In the genomic region with DNA sequence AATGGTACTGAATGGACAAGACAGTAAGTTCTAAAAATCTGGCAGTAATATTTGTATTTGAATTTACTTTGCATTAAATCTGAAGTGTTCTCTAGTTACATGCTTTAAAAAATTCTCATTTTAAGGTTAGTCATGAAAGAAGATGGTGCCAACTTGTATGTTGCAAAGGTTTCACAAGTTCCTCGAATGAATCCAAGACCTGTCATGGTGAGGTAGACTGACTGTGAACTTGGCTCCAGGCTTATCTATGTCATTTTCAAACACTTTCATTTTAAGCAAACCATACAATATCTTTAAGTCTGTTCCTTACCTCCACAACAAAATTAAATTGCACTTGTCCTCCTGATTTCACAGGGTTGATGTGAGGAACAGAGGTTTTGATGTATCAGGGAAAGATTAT, we compare ENCODE assay signal across 31 cellular contexts. TPM values are rescaled to one million over a fixed set of nuclear protein-coding genes. Genes with fewer than 3 reads are reported as not detected.
A peak's percentile ranks its signal among the peaks of the same experiment; 100 is the strongest.
DNase-seq lines count a peak whose midpoint lies in the region; ATAC-seq and TF ChIP-seq lines count a peak whose summit lies in the region.
"Had no signal": no experiment of that assay in that cellular context is flagged by ENCODE, and none has a peak within 500 bp of the region (broad histone marks: within the 10 kb centered on the region; RNA-seq: fewer than 3 reads in every experiment).

No MANE protein-coding gene starts in this region.

- intact Hi-C loops in activated CD4-positive, alpha-beta memory T cell treated with anti-CD3 and anti-CD28 coated beads for 36 hours (cut with micrococcal nuclease) = no loop called here

- no peaks in the 10 kb centered on the region for H3K27me3 Mint-ChIP-seq in activated CD4-positive, alpha-beta memory T cell treated with anti-CD3 and anti-CD28 coated beads for 36 hours
- no peaks in the 10 kb centered on the region for H3K27me3 Mint-ChIP-seq in activated CD4-positive, alpha-beta memory T cell treated with anti-CD3 and anti-CD28 coated beads, Interleukin-2, amount 10 ng/mL, durations not matched to agents 7 days and 5 days
- H3K27me3 Mint-ChIP-seq in naive thymus-derived CD8-positive, alpha-beta T cell = no peaks in the 10 kb centered on the region

- CTCF ChIA-PET in activated CD4-positive, alpha-beta memory T cell treated with anti-CD3 and anti-CD28 coated beads for 36 hours (lab: Charles Lee) = interaction anchor here (0.7 to 1.7 kb wide), 3 partner anchors 20 to 105 kb away, joined by 3 to 5 read pairs (median 4); no protein-coding TSS in a partner anchor
- CTCF ChIA-PET in activated CD4-positive, alpha-beta memory T cell treated with anti-CD3 and anti-CD28 coated beads, Interleukin-2, amount 10 ng/mL, durations not matched to agents 7 days and 5 days (lab: Charles Lee) = no interaction called here

- peaks cover 43% of the 10 kb centered on the region for H3K4me1 Mint-ChIP-seq in activated CD4-positive, alpha-beta memory T cell treated with anti-CD3 and anti-CD28 coated beads for 36 hours (ENCODE audit: low read depth)
- H3K4me1 Mint-ChIP-seq in activated CD4-positive, alpha-beta memory T cell treated with anti-CD3 and anti-CD28 coated beads, Interleukin-2, amount 10 ng/mL, durations not matched to agents 7 days and 5 days = peaks cover 68% of the 10 kb centered on the region
- H3K4me1 Mint-ChIP-seq in naive thymus-derived CD8-positive, alpha-beta T cell = peaks cover 2 to 63% (median 20%) of the 10 kb centered on the region in 4 donors
- H3K4me1 Mint-ChIP-seq: GM23338, neural progenitor cell had no signal

- H3K27ac Mint-ChIP-seq in activated CD4-positive, alpha-beta memory T cell treated with anti-CD3 and anti-CD28 coated beads for 36 hours = peak overlapping the region; percentile 62
- H3K27ac Mint-ChIP-seq in activated CD4-positive, alpha-beta memory T cell treated with anti-CD3 and anti-CD28 coated beads, Interleukin-2, amount 10 ng/mL, durations not matched to agents 7 days and 5 days = no peak overlapping the region
- peak overlapping the region in 7 of 10 donors; percentile 13 to 66 (median 41) for H3K27ac Mint-ChIP-seq in naive thymus-derived CD8-positive, alpha-beta T cell
- H3K27ac Mint-ChIP-seq: GM23338, HFFc6, neural progenitor cell had no signal

- TF ChIP-seq POLR2A in GM18526 (IDR thresholded peaks at IDR 0.05; ENCODE audit: extremely low read depth, insufficient read length) = peak; percentile 4

- DNase-seq in activated CD4-positive, alpha-beta memory T cell treated with anti-CD3 and anti-CD28 coated beads for 36 hours = no peak
- DNase-seq in activated CD4-positive, alpha-beta memory T cell treated with anti-CD3 and anti-CD28 coated beads, Interleukin-2, amount 10 ng/mL, durations not matched to agents 7 days and 5 days = no peak
- peak; percentile 29 for DNase-seq in amniotic epithelial cell (ENCODE audit: low read depth)
- DNase-seq in naive thymus-derived CD8-positive, alpha-beta T cell = no peak
- DNase-seq in GOT3 (lab: John Stamatoyannopoulos, UW) = no peak
- no peak for DNase-seq in activated CD8-positive, alpha-beta memory T cell treated with anti-CD3 and anti-CD28 coated beads for 24 hours
- DNase-seq: activated effector memory CD4-positive, alpha-beta T cell treated with Interleukin-2 at 50 U/mL for 16 hours; amniotic stem cell; BE2C; brain microvascular endothelial cell; DND-41; effector CD4-positive, alpha-beta T cell; foreskin keratinocyte; heart left ventricle; HFFc6; KG1; MM.1S; NCI-H1436; NCI-H2081 treated with DMSO at 0.1 percent for 48 hours; NCI-H774; right cardiac atrium; SJCRH30; stimulated activated CD4-positive, alpha-beta T cell treated with anti-CD3 and anti-CD28 coated beads, Interleukin-2, amount 100 ng/mL, for 24 hours; transverse colon had no signal

- peaks cover 41% of the 10 kb centered on the region for H3K9me3 Mint-ChIP-seq in activated CD4-positive, alpha-beta memory T cell treated with anti-CD3 and anti-CD28 coated beads for 36 hours
- H3K9me3 Mint-ChIP-seq in activated CD4-positive, alpha-beta memory T cell treated with anti-CD3 and anti-CD28 coated beads, Interleukin-2, amount 10 ng/mL, durations not matched to agents 7 days and 5 days = peaks cover 3% of the 10 kb centered on the region
- peaks cover 13 to 77% (median 41%) of the 10 kb centered on the region in 9 donors for H3K9me3 Mint-ChIP-seq in naive thymus-derived CD8-positive, alpha-beta T cell
- H3K9me3 Mint-ChIP-seq: HFFc6 had no signal

- peaks cover 88% of the 10 kb centered on the region for H3K36me3 Mint-ChIP-seq in activated CD4-positive, alpha-beta memory T cell treated with anti-CD3 and anti-CD28 coated beads for 36 hours
- H3K36me3 Mint-ChIP-seq in activated CD4-positive, alpha-beta memory T cell treated with anti-CD3 and anti-CD28 coated beads, Interleukin-2, amount 10 ng/mL, durations not matched to agents 7 days and 5 days (ENCODE audit: low read depth) = peaks cover 95% of the 10 kb centered on the region
- H3K36me3 Mint-ChIP-seq in naive thymus-derived CD8-positive, alpha-beta T cell = peaks cover 81 to 91% (median 90%) of the 10 kb centered on the region in 3 donors

- ATAC-seq in naive thymus-derived CD8-positive, alpha-beta T cell = no peak
- ATAC-seq in GM21515 (IDR thresholded peaks at IDR 0.05; ENCODE audit: unreplicated experiment) = no peak
- ATAC-seq: foreskin keratinocyte, GM23338, heart left ventricle, right cardiac atrium had no signal

- POLR2A ChIA-PET in activated CD4-positive, alpha-beta memory T cell treated with anti-CD3 and anti-CD28 coated beads for 36 hours (lab: Charles Lee) = no interaction called here
- POLR2A ChIA-PET in activated CD4-positive, alpha-beta memory T cell treated with anti-CD3 and anti-CD28 coated beads, Interleukin-2, amount 10 ng/mL, durations not matched to agents 7 days and 5 days (lab: Charles Lee) = interaction anchor here (0.6 kb wide), 1 partner anchor 11 kb away, joined by 3 read pairs; no protein-coding TSS in a partner anchor
- POLR2A ChIA-PET in naive thymus-derived CD8-positive, alpha-beta T cell (lab: Charles Lee) = interaction anchor here (0.9 to 1.3 kb wide), 2 partner anchors 22 to 24 kb away, joined by 3 to 4 read pairs; no protein-coding TSS in a partner anchor

- no peak overlapping the region for H3K4me3 Mint-ChIP-seq in activated CD4-positive, alpha-beta memory T cell treated with anti-CD3 and anti-CD28 coated beads for 36 hours
- H3K4me3 Mint-ChIP-seq in activated CD4-positive, alpha-beta memory T cell treated with anti-CD3 and anti-CD28 coated beads, Interleukin-2, amount 10 ng/mL, durations not matched to agents 7 days and 5 days = no peak overlapping the region
- no peak overlapping the region for H3K4me3 Mint-ChIP-seq in naive thymus-derived CD8-positive, alpha-beta T cell
- H3K4me3 Mint-ChIP-seq: GM23338, HFFc6, neural progenitor cell had no signal

RNA-seq across cellular contexts. Expression of a gene that starts 23.4 kb away (rescaled TPM):
- total RNA-seq in activated CD4-positive, alpha-beta memory T cell treated with anti-CD3 and anti-CD28 coated beads for 36 hours = 100 to 1,000 TPM; 191 to 199 TPM
- 100 to 1,000 TPM; 446 to 449 TPM for total RNA-seq in activated CD4-positive, alpha-beta memory T cell treated with anti-CD3 and anti-CD28 coated beads, Interleukin-2, amount 10 ng/mL, durations not matched to agents 7 days and 5 days
- 100 to 1,000 TPM; 433 to 438 TPM for total RNA-seq in naive thymus-derived CD8-positive, alpha-beta T cell
- polyA plus RNA-seq in naive thymus-derived CD8-positive, alpha-beta T cell = 100 to 1,000 TPM; 315 to 389 (median 329) TPM

RNA-seq across cellular contexts. Expression of a gene that starts 40.0 kb away (rescaled TPM):
- total RNA-seq in activated CD4-positive, alpha-beta memory T cell treated with anti-CD3 and anti-CD28 coated beads for 36 hours = 1 to 10 TPM; 6.5 to 7.4 TPM
- 10 to 100 TPM; 13.5 to 15.4 TPM for total RNA-seq in activated CD4-positive, alpha-beta memory T cell treated with anti-CD3 and anti-CD28 coated beads, Interleukin-2, amount 10 ng/mL, durations not matched to agents 7 days and 5 days
- total RNA-seq in naive thymus-derived CD8-positive, alpha-beta T cell = under 1 TPM; 0.52 to 0.96 TPM
- under 1 TPM in 1 of 3 donors, not detected in 2; 0.35 TPM for polyA plus RNA-seq in naive thymus-derived CD8-positive, alpha-beta T cell
- total RNA-seq: A673, epithelial cell of proximal tubule, foreskin keratinocyte, GM23338, HFFc6, RPMI7951, SJCRH30 had no signal
- polyA plus RNA-seq: foreskin keratinocyte, GM23338, heart left ventricle had no signal
